ENCODE assay signal across 1 cellular context in the genomic region with DNA sequence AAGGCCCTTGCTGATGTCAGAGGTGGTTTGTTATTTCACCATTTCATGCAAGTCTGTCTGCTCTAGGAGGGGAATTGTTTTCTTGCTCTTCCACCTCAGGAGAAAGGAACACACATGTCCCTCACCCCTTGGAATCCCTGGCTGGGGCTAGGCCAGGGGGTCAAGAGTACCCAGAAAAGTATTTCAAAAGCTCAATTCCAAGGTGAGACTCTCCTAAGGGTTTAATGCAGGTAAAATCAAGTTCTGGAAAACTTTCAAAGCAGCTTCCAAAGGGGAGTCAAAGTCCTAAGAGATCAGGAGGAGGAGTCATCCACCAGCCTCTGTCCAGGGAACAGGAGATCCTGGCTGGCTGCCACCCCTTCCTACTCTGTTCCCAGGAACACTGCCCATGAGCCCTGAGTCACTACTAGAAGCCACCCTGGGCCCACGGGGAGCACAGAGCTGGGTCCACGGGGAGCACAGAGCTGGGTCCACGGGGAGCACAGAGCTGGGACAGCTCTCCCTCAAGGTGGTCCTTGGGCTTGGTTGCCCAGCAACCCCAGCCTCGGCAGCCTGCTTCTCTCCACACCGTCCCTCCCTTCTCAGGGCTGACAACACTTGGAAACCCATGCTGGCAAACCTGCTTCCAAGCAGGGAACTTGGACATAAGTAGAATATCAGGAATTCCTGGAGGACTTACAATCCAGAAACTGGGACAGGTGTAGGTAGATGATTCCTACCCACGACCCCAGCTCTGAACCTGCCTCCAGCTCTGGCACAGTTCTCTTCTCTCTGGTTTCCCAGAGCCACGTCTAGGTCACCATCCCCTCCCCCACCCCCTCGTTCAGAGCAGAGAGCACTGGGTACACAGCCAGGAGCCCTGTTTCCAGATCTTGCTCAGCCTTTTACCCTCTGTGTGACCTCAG.
TF ChIP-seq lines count a peak whose summit lies in the region.

No MANE protein-coding gene starts in this region.

TF ChIP-seq in HepG2, 621 proteins besides CTCF, POLR2A, EP300 and RAD21 (continued from another document and continues in another):
- TF ChIP-seq, protein P1, sequence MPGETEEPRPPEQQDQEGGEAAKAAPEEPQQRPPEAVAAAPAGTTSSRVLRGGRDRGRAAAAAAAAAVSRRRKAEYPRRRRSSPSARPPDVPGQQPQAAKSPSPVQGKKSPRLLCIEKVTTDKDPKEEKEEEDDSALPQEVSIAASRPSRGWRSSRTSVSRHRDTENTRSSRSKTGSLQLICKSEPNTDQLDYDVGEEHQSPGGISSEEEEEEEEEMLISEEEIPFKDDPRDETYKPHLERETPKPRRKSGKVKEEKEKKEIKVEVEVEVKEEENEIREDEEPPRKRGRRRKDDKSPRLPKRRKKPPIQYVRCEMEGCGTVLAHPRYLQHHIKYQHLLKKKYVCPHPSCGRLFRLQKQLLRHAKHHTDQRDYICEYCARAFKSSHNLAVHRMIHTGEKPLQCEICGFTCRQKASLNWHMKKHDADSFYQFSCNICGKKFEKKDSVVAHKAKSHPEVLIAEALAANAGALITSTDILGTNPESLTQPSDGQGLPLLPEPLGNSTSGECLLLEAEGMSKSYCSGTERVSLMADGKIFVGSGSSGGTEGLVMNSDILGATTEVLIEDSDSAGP (CRISPR knock-in tag; IDR thresholded peaks at IDR 0.05; ENCODE audit: borderline replicate concordance): peak; percentile 69; the same call in 1 of the 2 replicates
- TF ChIP-seq ZNF546 (CRISPR knock-in tag; conservative IDR thresholded peaks at IDR 0.05) (no peak), HNF4G (IDR thresholded peaks at IDR 0.05; ENCODE audit: borderline replicate concordance, low read depth, low read length) (0 out of 2 replicates have a peak, but pooled peaks have one; percentile 13), HNF4G (CRISPR knock-in tag; IDR thresholded peaks at IDR 0.05; ENCODE audit: borderline replicate concordance, low read depth) (0 out of 2 replicates have a peak, but pooled peaks have one; percentile 45), ZNF768 (CRISPR knock-in tag; IDR thresholded peaks at IDR 0.05) (peak; percentile 81; the same call in 1 of the 2 replicates), IKZF1 (IDR thresholded peaks at IDR 0.05) (no peak), CHD2 (IDR thresholded peaks at IDR 0.05; ENCODE audit: low read depth, low read length) (no peak), ZNF788 (CRISPR knock-in tag; IDR thresholded peaks at IDR 0.05; ENCODE audit: borderline replicate concordance) (peak; percentile 84; the same call in 1 of the 2 replicates), CBX1 (IDR thresholded peaks at IDR 0.05; ENCODE audit: low read depth) (no peak), ZBTB1 (CRISPR knock-in tag; IDR thresholded peaks at IDR 0.05; ENCODE audit: borderline replicate concordance) (no peak), BCL6 (CRISPR knock-in tag; IDR thresholded peaks at IDR 0.05) (peak; percentile 84), MIER2 (CRISPR knock-in tag; IDR thresholded peaks at IDR 0.05) (0 out of 2 replicates have a peak, but pooled peaks have one; percentile 33), ATAD3A (CRISPR knock-in tag; IDR thresholded peaks at IDR 0.05) (no peak), PITX1 (CRISPR knock-in tag; IDR thresholded peaks at IDR 0.05) (no peak), ZFX (CRISPR knock-in tag; IDR thresholded peaks at IDR 0.05; ENCODE audit: low read depth) (no peak; the same call in 1 of the 2 replicates), MTF1 (CRISPR knock-in tag; IDR thresholded peaks at IDR 0.05) (no peak), SP2 (CRISPR knock-in tag; IDR thresholded peaks at IDR 0.05) (no peak), KAT2B (IDR thresholded peaks at IDR 0.05; ENCODE audit: borderline replicate concordance, low read depth, low read length) (no peak), ZNF598 (CRISPR knock-in tag; IDR thresholded peaks at IDR 0.05; ENCODE audit: borderline replicate concordance) (no peak), MBD4 (IDR thresholded peaks at IDR 0.05; ENCODE audit: borderline replicate concordance, low read length) (no peak), ZNF552 (CRISPR knock-in tag; IDR thresholded peaks at IDR 0.05; ENCODE audit: borderline replicate concordance) (no peak), SYNCRIP (IDR thresholded peaks at IDR 0.05; ENCODE audit: insufficient read depth, low read depth, low read length) (no peak), ZNF205 (CRISPR knock-in tag; IDR thresholded peaks at IDR 0.05) (no peak; the same call in 1 of the 2 replicates), KLF9 (CRISPR knock-in tag; IDR thresholded peaks at IDR 0.05; ENCODE audit: low read depth) (no peak), CC2D1A (CRISPR knock-in tag; IDR thresholded peaks at IDR 0.05) (no peak), AKAP8 (CRISPR knock-in tag; IDR thresholded peaks at IDR 0.05) (no peak), ZNF274 (CRISPR knock-in tag; IDR thresholded peaks at IDR 0.05) (no peak), FOXK1 (CRISPR knock-in tag; IDR thresholded peaks at IDR 0.05; ENCODE audit: borderline replicate concordance, low read depth) (peak; percentile 38; the same call in 1 of the 2 replicates), CBX5 (CRISPR knock-in tag; IDR thresholded peaks at IDR 0.05; ENCODE audit: borderline replicate concordance) (no peak; the same call in 1 of the 2 replicates), STAG1 (CRISPR knock-in tag; IDR thresholded peaks at IDR 0.05) (no peak), ZNF660 (CRISPR knock-in tag; IDR thresholded peaks at IDR 0.05; ENCODE audit: borderline replicate concordance, low read depth) (no peak), SOX5 (CRISPR knock-in tag; IDR thresholded peaks at IDR 0.05; ENCODE audit: borderline replicate concordance) (peak; percentile 29; the same call in 1 of the 2 replicates)
- TF ChIP-seq, protein P2, sequence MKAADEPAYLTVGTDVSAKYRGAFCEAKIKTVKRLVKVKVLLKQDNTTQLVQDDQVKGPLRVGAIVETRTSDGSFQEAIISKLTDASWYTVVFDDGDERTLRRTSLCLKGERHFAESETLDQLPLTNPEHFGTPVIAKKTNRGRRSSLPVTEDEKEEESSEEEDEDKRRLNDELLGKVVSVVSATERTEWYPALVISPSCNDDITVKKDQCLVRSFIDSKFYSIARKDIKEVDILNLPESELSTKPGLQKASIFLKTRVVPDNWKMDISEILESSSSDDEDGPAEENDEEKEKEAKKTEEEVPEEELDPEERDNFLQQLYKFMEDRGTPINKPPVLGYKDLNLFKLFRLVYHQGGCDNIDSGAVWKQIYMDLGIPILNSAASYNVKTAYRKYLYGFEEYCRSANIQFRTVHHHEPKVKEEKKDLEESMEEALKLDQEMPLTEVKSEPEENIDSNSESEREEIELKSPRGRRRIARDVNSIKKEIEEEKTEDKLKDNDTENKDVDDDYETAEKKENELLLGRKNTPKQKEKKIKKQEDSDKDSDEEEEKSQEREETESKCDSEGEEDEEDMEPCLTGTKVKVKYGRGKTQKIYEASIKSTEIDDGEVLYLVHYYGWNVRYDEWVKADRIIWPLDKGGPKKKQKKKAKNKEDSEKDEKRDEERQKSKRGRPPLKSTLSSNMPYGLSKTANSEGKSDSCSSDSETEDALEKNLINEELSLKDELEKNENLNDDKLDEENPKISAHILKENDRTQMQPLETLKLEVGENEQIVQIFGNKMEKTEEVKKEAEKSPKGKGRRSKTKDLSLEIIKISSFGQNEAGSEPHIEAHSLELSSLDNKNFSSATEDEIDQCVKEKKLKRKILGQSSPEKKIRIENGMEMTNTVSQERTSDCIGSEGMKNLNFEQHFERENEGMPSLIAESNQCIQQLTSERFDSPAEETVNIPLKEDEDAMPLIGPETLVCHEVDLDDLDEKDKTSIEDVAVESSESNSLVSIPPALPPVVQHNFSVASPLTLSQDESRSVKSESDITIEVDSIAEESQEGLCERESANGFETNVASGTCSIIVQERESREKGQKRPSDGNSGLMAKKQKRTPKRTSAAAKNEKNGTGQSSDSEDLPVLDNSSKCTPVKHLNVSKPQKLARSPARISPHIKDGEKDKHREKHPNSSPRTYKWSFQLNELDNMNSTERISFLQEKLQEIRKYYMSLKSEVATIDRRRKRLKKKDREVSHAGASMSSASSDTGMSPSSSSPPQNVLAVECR (CRISPR knock-in tag; IDR thresholded peaks at IDR 0.05; ENCODE audit: borderline replicate concordance): peak; percentile 45; the same call in 1 of the 2 replicates
- TF ChIP-seq, protein P3, sequence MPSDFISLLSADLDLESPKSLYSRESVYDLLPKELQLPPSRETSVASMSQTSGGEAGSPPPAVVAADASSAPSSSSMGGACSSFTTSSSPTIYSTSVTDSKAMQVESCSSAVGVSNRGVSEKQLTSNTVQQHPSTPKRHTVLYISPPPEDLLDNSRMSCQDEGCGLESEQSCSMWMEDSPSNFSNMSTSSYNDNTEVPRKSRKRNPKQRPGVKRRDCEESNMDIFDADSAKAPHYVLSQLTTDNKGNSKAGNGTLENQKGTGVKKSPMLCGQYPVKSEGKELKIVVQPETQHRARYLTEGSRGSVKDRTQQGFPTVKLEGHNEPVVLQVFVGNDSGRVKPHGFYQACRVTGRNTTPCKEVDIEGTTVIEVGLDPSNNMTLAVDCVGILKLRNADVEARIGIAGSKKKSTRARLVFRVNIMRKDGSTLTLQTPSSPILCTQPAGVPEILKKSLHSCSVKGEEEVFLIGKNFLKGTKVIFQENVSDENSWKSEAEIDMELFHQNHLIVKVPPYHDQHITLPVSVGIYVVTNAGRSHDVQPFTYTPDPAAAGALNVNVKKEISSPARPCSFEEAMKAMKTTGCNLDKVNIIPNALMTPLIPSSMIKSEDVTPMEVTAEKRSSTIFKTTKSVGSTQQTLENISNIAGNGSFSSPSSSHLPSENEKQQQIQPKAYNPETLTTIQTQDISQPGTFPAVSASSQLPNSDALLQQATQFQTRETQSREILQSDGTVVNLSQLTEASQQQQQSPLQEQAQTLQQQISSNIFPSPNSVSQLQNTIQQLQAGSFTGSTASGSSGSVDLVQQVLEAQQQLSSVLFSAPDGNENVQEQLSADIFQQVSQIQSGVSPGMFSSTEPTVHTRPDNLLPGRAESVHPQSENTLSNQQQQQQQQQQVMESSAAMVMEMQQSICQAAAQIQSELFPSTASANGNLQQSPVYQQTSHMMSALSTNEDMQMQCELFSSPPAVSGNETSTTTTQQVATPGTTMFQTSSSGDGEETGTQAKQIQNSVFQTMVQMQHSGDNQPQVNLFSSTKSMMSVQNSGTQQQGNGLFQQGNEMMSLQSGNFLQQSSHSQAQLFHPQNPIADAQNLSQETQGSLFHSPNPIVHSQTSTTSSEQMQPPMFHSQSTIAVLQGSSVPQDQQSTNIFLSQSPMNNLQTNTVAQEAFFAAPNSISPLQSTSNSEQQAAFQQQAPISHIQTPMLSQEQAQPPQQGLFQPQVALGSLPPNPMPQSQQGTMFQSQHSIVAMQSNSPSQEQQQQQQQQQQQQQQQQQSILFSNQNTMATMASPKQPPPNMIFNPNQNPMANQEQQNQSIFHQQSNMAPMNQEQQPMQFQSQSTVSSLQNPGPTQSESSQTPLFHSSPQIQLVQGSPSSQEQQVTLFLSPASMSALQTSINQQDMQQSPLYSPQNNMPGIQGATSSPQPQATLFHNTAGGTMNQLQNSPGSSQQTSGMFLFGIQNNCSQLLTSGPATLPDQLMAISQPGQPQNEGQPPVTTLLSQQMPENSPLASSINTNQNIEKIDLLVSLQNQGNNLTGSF (CRISPR knock-in tag; IDR thresholded peaks at IDR 0.05): no peak
- TF ChIP-seq, protein P4, sequence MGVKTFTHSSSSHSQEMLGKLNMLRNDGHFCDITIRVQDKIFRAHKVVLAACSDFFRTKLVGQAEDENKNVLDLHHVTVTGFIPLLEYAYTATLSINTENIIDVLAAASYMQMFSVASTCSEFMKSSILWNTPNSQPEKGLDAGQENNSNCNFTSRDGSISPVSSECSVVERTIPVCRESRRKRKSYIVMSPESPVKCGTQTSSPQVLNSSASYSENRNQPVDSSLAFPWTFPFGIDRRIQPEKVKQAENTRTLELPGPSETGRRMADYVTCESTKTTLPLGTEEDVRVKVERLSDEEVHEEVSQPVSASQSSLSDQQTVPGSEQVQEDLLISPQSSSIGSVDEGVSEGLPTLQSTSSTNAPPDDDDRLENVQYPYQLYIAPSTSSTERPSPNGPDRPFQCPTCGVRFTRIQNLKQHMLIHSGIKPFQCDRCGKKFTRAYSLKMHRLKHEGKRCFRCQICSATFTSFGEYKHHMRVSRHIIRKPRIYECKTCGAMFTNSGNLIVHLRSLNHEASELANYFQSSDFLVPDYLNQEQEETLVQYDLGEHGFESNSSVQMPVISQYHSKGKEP (CRISPR knock-in tag; IDR thresholded peaks at IDR 0.05): no peak
- TF ChIP-seq, protein P5, sequence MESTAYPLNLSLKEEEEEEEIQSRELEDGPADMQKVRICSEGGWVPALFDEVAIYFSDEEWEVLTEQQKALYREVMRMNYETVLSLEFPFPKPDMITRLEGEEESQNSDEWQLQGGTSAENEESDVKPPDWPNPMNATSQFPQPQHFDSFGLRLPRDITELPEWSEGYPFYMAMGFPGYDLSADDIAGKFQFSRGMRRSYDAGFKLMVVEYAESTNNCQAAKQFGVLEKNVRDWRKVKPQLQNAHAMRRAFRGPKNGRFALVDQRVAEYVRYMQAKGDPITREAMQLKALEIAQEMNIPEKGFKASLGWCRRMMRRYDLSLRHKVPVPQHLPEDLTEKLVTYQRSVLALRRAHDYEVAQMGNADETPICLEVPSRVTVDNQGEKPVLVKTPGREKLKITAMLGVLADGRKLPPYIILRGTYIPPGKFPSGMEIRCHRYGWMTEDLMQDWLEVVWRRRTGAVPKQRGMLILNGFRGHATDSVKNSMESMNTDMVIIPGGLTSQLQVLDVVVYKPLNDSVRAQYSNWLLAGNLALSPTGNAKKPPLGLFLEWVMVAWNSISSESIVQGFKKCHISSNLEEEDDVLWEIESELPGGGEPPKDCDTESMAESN (CRISPR knock-in tag; conservative IDR thresholded peaks at IDR 0.05): no peak
- TF ChIP-seq, protein P6, sequence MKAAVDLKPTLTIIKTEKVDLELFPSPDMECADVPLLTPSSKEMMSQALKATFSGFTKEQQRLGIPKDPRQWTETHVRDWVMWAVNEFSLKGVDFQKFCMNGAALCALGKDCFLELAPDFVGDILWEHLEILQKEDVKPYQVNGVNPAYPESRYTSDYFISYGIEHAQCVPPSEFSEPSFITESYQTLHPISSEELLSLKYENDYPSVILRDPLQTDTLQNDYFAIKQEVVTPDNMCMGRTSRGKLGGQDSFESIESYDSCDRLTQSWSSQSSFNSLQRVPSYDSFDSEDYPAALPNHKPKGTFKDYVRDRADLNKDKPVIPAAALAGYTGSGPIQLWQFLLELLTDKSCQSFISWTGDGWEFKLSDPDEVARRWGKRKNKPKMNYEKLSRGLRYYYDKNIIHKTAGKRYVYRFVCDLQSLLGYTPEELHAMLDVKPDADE (CRISPR knock-in tag; IDR thresholded peaks at IDR 0.05): no peak
- TF ChIP-seq, protein P7, sequence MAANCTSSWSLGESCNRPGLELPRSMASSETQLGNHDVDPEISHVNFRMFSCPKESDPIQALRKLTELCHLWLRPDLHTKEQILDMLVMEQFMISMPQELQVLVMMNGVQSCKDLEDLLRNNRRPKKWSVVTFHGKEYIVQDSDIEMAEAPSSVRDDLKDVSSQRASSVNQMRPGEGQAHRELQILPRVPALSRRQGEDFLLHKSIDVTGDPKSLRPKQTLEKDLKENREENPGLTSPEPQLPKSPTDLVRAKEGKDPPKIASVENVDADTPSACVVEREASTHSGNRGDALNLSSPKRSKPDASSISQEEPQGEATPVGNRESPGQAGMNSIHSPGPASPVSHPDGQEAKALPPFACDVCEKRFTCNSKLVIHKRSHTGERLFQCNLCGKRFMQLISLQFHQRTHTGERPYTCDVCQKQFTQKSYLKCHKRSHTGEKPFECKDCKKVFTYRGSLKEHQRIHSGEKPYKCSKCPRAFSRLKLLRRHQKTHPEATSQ (CRISPR knock-in tag; IDR thresholded peaks at IDR 0.05; ENCODE audit: borderline replicate concordance): no peak
- TF ChIP-seq, protein P8, sequence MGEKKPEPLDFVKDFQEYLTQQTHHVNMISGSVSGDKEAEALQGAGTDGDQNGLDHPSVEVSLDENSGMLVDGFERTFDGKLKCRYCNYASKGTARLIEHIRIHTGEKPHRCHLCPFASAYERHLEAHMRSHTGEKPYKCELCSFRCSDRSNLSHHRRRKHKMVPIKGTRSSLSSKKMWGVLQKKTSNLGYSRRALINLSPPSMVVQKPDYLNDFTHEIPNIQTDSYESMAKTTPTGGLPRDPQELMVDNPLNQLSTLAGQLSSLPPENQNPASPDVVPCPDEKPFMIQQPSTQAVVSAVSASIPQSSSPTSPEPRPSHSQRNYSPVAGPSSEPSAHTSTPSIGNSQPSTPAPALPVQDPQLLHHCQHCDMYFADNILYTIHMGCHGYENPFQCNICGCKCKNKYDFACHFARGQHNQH (CRISPR knock-in tag; IDR thresholded peaks at IDR 0.05): peak; percentile 36
